9 cellular contexts compared by ENCODE assay signal in the genomic region with DNA sequence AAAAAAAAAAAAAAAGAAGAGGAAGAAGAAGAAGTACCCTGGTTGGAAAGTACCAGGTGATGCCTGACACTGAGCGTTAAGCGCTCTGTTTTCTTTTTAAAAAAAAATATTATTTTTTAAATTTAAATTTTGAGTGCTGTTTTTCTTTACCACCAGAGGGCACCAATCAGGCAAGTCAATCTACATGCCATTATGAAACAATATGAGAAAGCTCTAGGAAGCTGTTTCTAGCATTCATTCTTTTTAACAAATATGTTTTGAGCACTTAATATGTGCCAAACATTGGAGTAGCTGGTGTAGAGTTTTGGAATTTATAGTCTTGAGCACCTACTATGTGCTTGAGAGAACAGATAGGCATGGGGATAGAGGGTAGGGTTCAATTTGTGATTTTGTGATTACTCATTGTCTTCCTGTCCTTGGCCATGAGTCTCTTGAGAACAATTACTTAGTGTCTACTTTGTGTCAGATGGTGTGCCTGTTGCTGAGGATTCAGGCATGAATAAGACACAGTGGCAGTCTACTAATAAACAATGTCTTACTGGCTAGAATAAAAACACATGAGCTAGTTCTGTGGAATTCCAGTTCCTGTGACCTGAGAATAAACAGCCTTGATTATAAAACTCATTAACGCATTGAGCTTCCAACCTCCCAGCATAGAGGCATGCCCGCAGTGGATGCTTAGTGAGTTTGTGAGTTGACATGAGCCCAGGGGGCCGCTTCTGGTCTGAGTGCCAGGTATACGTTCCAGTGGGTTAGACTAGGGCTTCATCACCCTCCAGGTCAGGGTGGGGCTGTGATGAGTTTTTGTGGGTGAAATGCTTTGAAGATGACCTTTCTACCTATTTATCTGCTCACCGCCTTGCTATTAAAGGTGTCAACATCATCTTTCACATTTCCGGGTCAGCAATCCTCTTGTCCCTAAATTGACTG. TPM values are rescaled to one million over a fixed set of nuclear protein-coding genes. Genes with fewer than 3 reads are reported as not detected.
A peak's percentile ranks its signal among the peaks of the same experiment; 100 is the strongest.
DNase-seq lines count a peak whose midpoint lies in the region; ATAC-seq, FAIRE-seq and TF ChIP-seq lines count a peak whose summit lies in the region.
"Had no signal": no experiment of that assay in that cellular context is flagged by ENCODE, and none has a peak within 500 bp of the region (broad histone marks: within the 10 kb centered on the region; RNA-seq: fewer than 3 reads in every experiment).

No MANE protein-coding gene starts in this region.

- H3K9me3 ChIP-seq in mucosa of descending colon, result no peaks in the 10 kb centered on the region

- intact Hi-C loops in mucosa of descending colon (cut with DNase I, micrococcal nuclease), result loop anchor here in 1 of 2 donors (5.0 kb wide), 1 partner anchor 38 kb away; no protein-coding TSS in a partner anchor

- no peaks in the 10 kb centered on the region for H3K36me3 ChIP-seq in mucosa of descending colon (ENCODE audit: low read depth)

- peaks cover 19% of the 10 kb centered on the region for H3K4me1 ChIP-seq in mucosa of descending colon (ENCODE audit: low read depth)

- H3K4me3 ChIP-seq in HL-60 (replicated peaks; ENCODE audit: insufficient read depth, low read length), result no peak overlapping the region
- H3K4me3 ChIP-seq in mucosa of descending colon, result no peak overlapping the region

- peak; percentile 38 for DNase-seq in D721Med (ENCODE audit: insufficient read length, low spot score)
- DNase-seq in HL-60 (ENCODE audit: low read depth in 1 of 2, low spot score in 1 of 2), result peak in 1 of 2 experiments; percentile 19
- DNase-seq in RPMI8226, result peak; percentile 43
- peak; percentile 73 for DNase-seq in dedifferentiated amniotic fluid mesenchymal stem cell (ENCODE audit: extremely low spot score)
- peak in 1 of 3 donors; percentile 35 for DNase-seq in mucosa of descending colon
- DNase-seq in effector CD4-positive, alpha-beta T cell, result no peak

- no peak for FAIRE-seq in D721Med (lab: Jason Lieb, UNC)

- TF ChIP-seq CTCF in D721Med (IDR thresholded peaks at IDR 0.05; ENCODE audit: insufficient read depth, missing control alignments) (peak; percentile 55), HL-60 (IDR thresholded peaks at IDR 0.05; ENCODE audit: insufficient read depth, low read length) (no peak), mucosa of descending colon (IDR thresholded peaks at IDR 0.05) (peak; percentile 59)

- no peaks in the 10 kb centered on the region for H3K27me3 ChIP-seq in HL-60 (ENCODE audit: insufficient read depth, poor library complexity, severe bottlenecking)

- H3K27ac ChIP-seq in HL-60 (replicated peaks), result peak overlapping the region; percentile 22

- ATAC-seq in mucosa of descending colon (no peak), GM18907 (IDR thresholded peaks at IDR 0.05; ENCODE audit: unreplicated experiment) (no peak), HG02870 (IDR thresholded peaks at IDR 0.05; ENCODE audit: unreplicated experiment) (no peak)

RNA-seq across cellular contexts. Expression of a gene that starts 3.0 kb away (rescaled TPM):
- 10 to 100 TPM; 32.1 to 55.5 (median 34.4) TPM for total RNA-seq in mucosa of descending colon

RNA-seq across cellular contexts. Expression of a gene that starts 18.6 kb away (rescaled TPM):
- total RNA-seq in mucosa of descending colon, result 100 to 1,000 TPM; 107 to 326 (median 174) TPM
- total RNA-seq: activated naive CD4-positive, alpha-beta T cell treated with anti-CD3 and anti-CD28 coated beads, Interleukin-2, amount 50 U/mL, for 72 hours had no signal
